In genomic region chr7:131244259-131244852, GRCh38 we compare ENCODE assay signal across 11 cellular contexts.
DNase-seq lines count a peak whose midpoint lies in the region; TF ChIP-seq lines count a peak whose summit lies in the region.
"Had no signal": no experiment of that assay in that cellular context is flagged by ENCODE, and none has a peak within 500 bp of the region (broad histone marks: within the 10 kb centered on the region; RNA-seq: fewer than 3 reads in every experiment).

No MANE protein-coding gene starts in this region.

- CTCF ChIA-PET in PC-9 (lab: Charles Lee) (no interaction called here), OCI-LY7 (lab: Charles Lee; ENCODE audit: unreplicated experiment) (no interaction called here)
- CTCF ChIA-PET in activated naive CD4-positive, alpha-beta T cell treated with anti-CD3 and anti-CD28 coated beads, Interleukin-2, amount 10 ng/mL, durations not matched to agents 7 days and 5 days (lab: Charles Lee): no interaction called here

- H3K27me3 Mint-ChIP-seq in activated naive CD4-positive, alpha-beta T cell treated with anti-CD3 and anti-CD28 coated beads, Interleukin-2, amount 10 ng/mL, durations not matched to agents 7 days and 5 days: peaks cover 8% of the 10 kb centered on the region
- H3K27me3 Mint-ChIP-seq: CD4-positive, alpha-beta T cell had no signal

- no peak overlapping the region for H3K27ac Mint-ChIP-seq in activated naive CD4-positive, alpha-beta T cell treated with anti-CD3 and anti-CD28 coated beads, Interleukin-2, amount 10 ng/mL, durations not matched to agents 7 days and 5 days
- H3K27ac Mint-ChIP-seq: CD4-positive, alpha-beta T cell had no signal

- no peaks in the 10 kb centered on the region for H3K36me3 ChIP-seq in PC-9 (ENCODE audit: low read depth)
- no peaks in the 10 kb centered on the region for H3K36me3 ChIP-seq in smooth muscle cell (ENCODE audit: low read depth)
- no peaks in the 10 kb centered on the region for H3K36me3 ChIP-seq in OCI-LY7 (ENCODE audit: insufficient read depth, low read length)
- H3K36me3 ChIP-seq: right atrium auricular region had no signal

- H3K9me3 ChIP-seq in PC-9 (ENCODE audit: insufficient read depth, low read depth) (no peaks in the 10 kb centered on the region), smooth muscle cell (replicated peaks; ENCODE audit: low read depth) (no peaks in the 10 kb centered on the region), OCI-LY7 (ENCODE audit: low read length) (no peaks in the 10 kb centered on the region)
- H3K9me3 ChIP-seq: right atrium auricular region had no signal

- TF ChIP-seq CTCF in PC-9 (conservative IDR thresholded peaks at IDR 0.05): no peak
- no peak for TF ChIP-seq CTCF in fibroblast of the aortic adventitia (IDR thresholded peaks at IDR 0.05; ENCODE audit: insufficient read depth, low read length)
- TF ChIP-seq CTCF in smooth muscle cell (IDR thresholded peaks at IDR 0.05; ENCODE audit: borderline replicate concordance, insufficient read depth, poor library complexity, severe bottlenecking): no peak
- TF ChIP-seq CTCF in OCI-LY7 (conservative IDR thresholded peaks at IDR 0.05; ENCODE audit: low read length): no peak

- H3K27me3 ChIP-seq in PC-9 (ENCODE audit: insufficient read depth, low read depth) (no peaks in the 10 kb centered on the region), smooth muscle cell (ENCODE audit: low read depth) (no peaks in the 10 kb centered on the region)
- H3K27me3 ChIP-seq: right atrium auricular region had no signal

- DNase-seq in activated CD8-positive, alpha-beta memory T cell treated with anti-CD3 and anti-CD28 coated beads, Interleukin-2, amount 50 U/mL, for 4 hours: peak; percentile 40
- DNase-seq in activated CD8-positive, alpha-beta memory T cell treated with anti-CD3 and anti-CD28 coated beads for 24 hours: no peak
- DNase-seq in PC-9: peak; percentile 53 to 66
- peak; percentile 92 for DNase-seq in fibroblast of the aortic adventitia (ENCODE audit: low read depth)
- DNase-seq in smooth muscle cell (lab: John Stamatoyannopoulos, UW; ENCODE audit: unreplicated experiment): no peak
- no peak for DNase-seq in NCI-H345 treated with DMSO at 0.1 percent for 48 hours (lab: John Stamatoyannopoulos, UW; ENCODE audit: unreplicated experiment)
- no peak for DNase-seq in OCI-LY7 (ENCODE audit: low spot score)
- no peak for DNase-seq in activated naive CD4-positive, alpha-beta T cell treated with anti-CD3 and anti-CD28 coated beads, Interleukin-2, amount 10 ng/mL, durations not matched to agents 7 days and 5 days
- DNase-seq: NCI-H1048 had no signal

- H3K4me3 ChIP-seq in PC-9 (no peak overlapping the region), fibroblast of the aortic adventitia (ENCODE audit: low read depth, low read length) (no peak overlapping the region), smooth muscle cell (no peak overlapping the region), OCI-LY7 (ENCODE audit: low read depth, low read length, poor library complexity, severe bottlenecking) (no peak overlapping the region)
- H3K4me3 ChIP-seq: right atrium auricular region had no signal

- H3K9me2 ChIP-seq in PC-9 (ENCODE audit: insufficient read depth) (no peaks in the 10 kb centered on the region; the same call in 1 of the 2 replicates), OCI-LY7 (ENCODE audit: insufficient read depth, low read length) (no peaks in the 10 kb centered on the region)

- H3K9ac ChIP-seq in smooth muscle cell (ENCODE audit: low read depth): no peak overlapping the region

- BruUV-seq in PC-9 (replicated peaks; lab: Mats Ljungman, UMichigan): no TSS peak
- no TSS peak for BruUV-seq in OCI-LY7 (replicated peaks; lab: Mats Ljungman, UMichigan)

- H3F3A ChIP-seq in PC-9 (ENCODE audit: insufficient read depth, low read depth) (peaks cover 4% of the 10 kb centered on the region; the same call in 1 of the 2 replicates), smooth muscle cell (ENCODE audit: low read depth) (no peaks in the 10 kb centered on the region)

- H3K27ac ChIP-seq in PC-9 (no peak overlapping the region), smooth muscle cell (ENCODE audit: low read depth) (peak overlapping the region; percentile 6), OCI-LY7 (ENCODE audit: low read depth, low read length, poor library complexity, severe bottlenecking) (no peak overlapping the region)
- H3K27ac ChIP-seq: right atrium auricular region had no signal

- no peaks in the 10 kb centered on the region for H3K9me3 Mint-ChIP-seq in activated naive CD4-positive, alpha-beta T cell treated with anti-CD3 and anti-CD28 coated beads, Interleukin-2, amount 10 ng/mL, durations not matched to agents 7 days and 5 days
- H3K9me3 Mint-ChIP-seq: CD4-positive, alpha-beta T cell had no signal

- H3K4me1 ChIP-seq in PC-9 (replicated peaks; ENCODE audit: insufficient read depth) (peaks cover 16% of the 10 kb centered on the region), smooth muscle cell (ENCODE audit: low read depth) (peaks cover 4% of the 10 kb centered on the region), OCI-LY7 (ENCODE audit: insufficient read depth, low read length, poor library complexity, severe bottlenecking) (no peaks in the 10 kb centered on the region)

- WGBS in smooth muscle cell (ENCODE audit: low lambda C conversion rate): 48% methylated on average over 13 of the region's 13 CpGs

- no peak overlapping the region for H2AFZ ChIP-seq in PC-9
- no peak overlapping the region for H2AFZ ChIP-seq in smooth muscle cell (ENCODE audit: low read depth)
- H2AFZ ChIP-seq in OCI-LY7 (ENCODE audit: low read length): no peak overlapping the region

- H3K4me1 Mint-ChIP-seq in activated naive CD4-positive, alpha-beta T cell treated with anti-CD3 and anti-CD28 coated beads, Interleukin-2, amount 10 ng/mL, durations not matched to agents 7 days and 5 days: no peaks in the 10 kb centered on the region

- H3K4me3 Mint-ChIP-seq in activated naive CD4-positive, alpha-beta T cell treated with anti-CD3 and anti-CD28 coated beads, Interleukin-2, amount 10 ng/mL, durations not matched to agents 7 days and 5 days: no peak overlapping the region
- H3K4me3 Mint-ChIP-seq: CD4-positive, alpha-beta T cell had no signal

- H3K4me2 ChIP-seq in PC-9 (no peak overlapping the region), smooth muscle cell (peak overlapping the region; percentile 30), OCI-LY7 (ENCODE audit: low read length) (no peak overlapping the region)

- H4K20me1 ChIP-seq in PC-9 (ENCODE audit: insufficient read depth) (no peaks in the 10 kb centered on the region), smooth muscle cell (ENCODE audit: low read depth) (no peaks in the 10 kb centered on the region), OCI-LY7 (ENCODE audit: insufficient read depth, low read length) (no peaks in the 10 kb centered on the region)

- intact Hi-C loops in PC-9 (cut with micrococcal nuclease; ENCODE audit: unreplicated experiment) (no loop called here), OCI-LY7 (cut with micrococcal nuclease; ENCODE audit: unreplicated experiment) (no loop called here)

- POLR2A ChIA-PET in PC-9 (lab: Charles Lee; ENCODE audit: unreplicated experiment): interaction anchor here (0.6 kb wide), 1 partner anchor 65 kb away, joined by 6 read pairs; no protein-coding TSS in a partner anchor
- POLR2A ChIA-PET in OCI-LY7 (lab: Charles Lee): interaction anchor here (0.8 kb wide), 1 partner anchor 9 kb away, joined by 3 read pairs; no protein-coding TSS in a partner anchor

- H3K79me2 ChIP-seq in PC-9 (ENCODE audit: low read depth) (no peaks in the 10 kb centered on the region), smooth muscle cell (ENCODE audit: low read depth) (no peaks in the 10 kb centered on the region), OCI-LY7 (ENCODE audit: insufficient read depth, low read depth, low read length) (no peaks in the 10 kb centered on the region)

- no peaks in the 10 kb centered on the region for H3K36me3 Mint-ChIP-seq in activated naive CD4-positive, alpha-beta T cell treated with anti-CD3 and anti-CD28 coated beads, Interleukin-2, amount 10 ng/mL, durations not matched to agents 7 days and 5 days

Comparison
In these comparisons a context has a peak if more than half of its experiments do, and no peak if none do; other contexts are left out.
1. DNase-seq: peak in activated CD8-positive, alpha-beta memory T cell treated with anti-CD3 and anti-CD28 coated beads, Interleukin-2, amount 50 U/mL, for 4 hours (single experiment), PC-9 (2 of 2) and fibroblast of the aortic adventitia (single experiment); none in activated CD8-positive, alpha-beta memory T cell treated with anti-CD3 and anti-CD28 coated beads for 24 hours (single experiment), smooth muscle cell (single experiment), NCI-H345 treated with DMSO at 0.1 percent for 48 hours (single experiment), OCI-LY7 (single experiment) and activated naive CD4-positive, alpha-beta T cell treated with anti-CD3 and anti-CD28 coated beads, Interleukin-2, amount 10 ng/mL, durations not matched to agents 7 days and 5 days (single experiment).